Comparison of ENCODE assay signal across 30 cellular contexts in genomic region chr16:30086291-30087140, GRCh38. TPM values are rescaled to one million over a fixed set of nuclear protein-coding genes. Genes with fewer than 3 reads are reported as not detected.
DNase-seq lines count a peak whose midpoint lies in the region; ATAC-seq, FAIRE-seq and TF ChIP-seq lines count a peak whose summit lies in the region.
"Had no signal": no experiment of that assay in that cellular context is flagged by ENCODE, and none has a peak within 500 bp of the region (broad histone marks: within the 10 kb centered on the region; RNA-seq: fewer than 3 reads in every experiment).

No MANE protein-coding gene starts in this region.

- CTCF ChIA-PET in activated CD4-positive, alpha-beta T cell treated with anti-CD3 and anti-CD28 coated beads, Interleukin-2, amount 10 ng/mL, durations not matched to agents 7 days and 5 days (lab: Charles Lee): no interaction called here
- CTCF ChIA-PET in GM12878 (lab: Yijun Ruan, JAX): no interaction called here

- intact Hi-C loops in GM12878 (cut with micrococcal nuclease; ENCODE audit: unreplicated experiment): no loop called here

- H3K27ac ChIP-seq in GM12878 (ENCODE audit: control insufficient read depth, insufficient read depth): no peak overlapping the region
- no peak overlapping the region for H3K27ac ChIP-seq in osteoblast (ENCODE audit: low read depth, low read length)
- H3K27ac ChIP-seq: testis, WERI-Rb-1 had no signal

- 64% methylated on average over 26 of the region's 27 CpGs for WGBS in GM12878 (ENCODE audit: insufficient coverage, insufficient replicate concordance, low lambda C conversion rate, missing lambda C conversion rate)

- H3K9me3 ChIP-seq in GM12878 (replicated peaks; ENCODE audit: control insufficient read depth, insufficient read depth, low read length): no peaks in the 10 kb centered on the region
- no peaks in the 10 kb centered on the region for H3K9me3 ChIP-seq in osteoblast (ENCODE audit: low read depth, low read length)
- H3K9me3 ChIP-seq: heart left ventricle, psoas muscle, testis had no signal

- H3K9ac ChIP-seq in GM12878 (ENCODE audit: control insufficient read depth, insufficient read depth, low read length): no peak overlapping the region

- H3K4me1 Mint-ChIP-seq in activated CD4-positive, alpha-beta T cell treated with anti-CD3 and anti-CD28 coated beads, Interleukin-2, amount 10 ng/mL, durations not matched to agents 7 days and 5 days: peaks cover 31% of the 10 kb centered on the region

- RAD21 ChIA-PET in GM12878 (lab: Charles Lee; ENCODE audit: unreplicated experiment): no interaction called here

- H3K4me3 Mint-ChIP-seq in activated CD4-positive, alpha-beta T cell treated with anti-CD3 and anti-CD28 coated beads, Interleukin-2, amount 10 ng/mL, durations not matched to agents 7 days and 5 days: no peak overlapping the region
- H3K4me3 Mint-ChIP-seq: activated naive CD4-positive, alpha-beta T cell treated with anti-CD3 and anti-CD28 coated beads for 36 hours; brain; CD4-positive, CD25-positive, alpha-beta regulatory T cell; HFFc6; naive thymus-derived CD8-positive, alpha-beta T cell had no signal

- TF ChIP-seq POLR2A in GM19193 (IDR thresholded peaks at IDR 0.05; ENCODE audit: extremely low read depth, insufficient read depth, insufficient read length) (peak; percentile 13), GM12878 (IDR thresholded peaks at IDR 0.05; ENCODE audit: low read depth, low read length) (no peak; the same call in 1 of the 2 replicates)

- H3K79me2 ChIP-seq in GM12878 (ENCODE audit: control insufficient read depth, insufficient read depth, low read length) (no peaks in the 10 kb centered on the region), osteoblast (ENCODE audit: insufficient read depth, low read length) (peaks cover 12% of the 10 kb centered on the region)

- FAIRE-seq in GM12878 (lab: Jason Lieb, UNC) (no peak), GM19239 (lab: Jason Lieb, UNC) (no peak)
- FAIRE-seq: keratinocyte, urothelium cell line had no signal

- H2AFZ ChIP-seq in GM12878 (ENCODE audit: control insufficient read depth, low read depth, low read length) (no peak overlapping the region), osteoblast (ENCODE audit: low read length) (no peak overlapping the region)

- H3K36me3 ChIP-seq in GM12878 (ENCODE audit: control insufficient read depth in 2 of 2, insufficient read depth in 2 of 2, low read length in 1 of 2) (peaks cover 18 to 27% of the 10 kb centered on the region in 2 experiments; a peak in 3 of 4 replicates), osteoblast (ENCODE audit: insufficient read depth, low read length) (peaks cover 38% of the 10 kb centered on the region)

- no peaks in the 10 kb centered on the region for H3K9me3 Mint-ChIP-seq in activated CD4-positive, alpha-beta T cell treated with anti-CD3 and anti-CD28 coated beads, Interleukin-2, amount 10 ng/mL, durations not matched to agents 7 days and 5 days
- H3K9me3 Mint-ChIP-seq: activated naive CD4-positive, alpha-beta T cell treated with anti-CD3 and anti-CD28 coated beads for 36 hours; HFFc6; naive thymus-derived CD8-positive, alpha-beta T cell had no signal

- in situ Hi-C loops in GM12878 (cut with MboI) (loop anchor here (25.0 kb wide), 1 partner anchor 1801 kb away; no protein-coding TSS in a partner anchor), ACHN (cut with HindIII; ENCODE audit: low pct_ligation_motif_present, low pct_unique_long_range_greater_than_20kb, low sequenced_read_pairs) (no loop called here)

- no peak for TF ChIP-seq RAD21 in GM12878 (IDR thresholded peaks at IDR 0.05; ENCODE audit: insufficient read depth, low read depth, low read length)

- no peak overlapping the region for H3K4me2 ChIP-seq in GM12878 (ENCODE audit: control insufficient read depth, insufficient read depth)
- no peak overlapping the region for H3K4me2 ChIP-seq in osteoblast (ENCODE audit: insufficient read depth, low read length)

- no peak overlapping the region for H3K4me3 ChIP-seq in GM12878
- H3K4me3 ChIP-seq in osteoblast (ENCODE audit: insufficient read depth, low read length): no peak overlapping the region
- H3K4me3 ChIP-seq: dorsolateral prefrontal cortex, heart left ventricle, psoas muscle, testis had no signal

- SMC1A ChIA-PET in GM12878 (lab: Charles Lee; ENCODE audit: uncharacterized antibody, unreplicated experiment): no interaction called here

- no peak for DNase-seq in activated CD4-positive, alpha-beta T cell treated with anti-CD3 and anti-CD28 coated beads, Interleukin-2, amount 10 ng/mL, durations not matched to agents 7 days and 5 days
- DNase-seq in activated CD4-positive, alpha-beta T cell treated with anti-CD3 and anti-CD28 coated beads, Interleukin-2, amount 50 U/mL, for 1 hour: no peak
- DNase-seq in GM12878 (ENCODE audit: low read depth, low spot score): no peak
- DNase-seq in osteoblast (ENCODE audit: insufficient read length, low spot score, missing footprints): peak; percentile 66
- DNase-seq in GM19239 (ENCODE audit: insufficient read length, low spot score): no peak
- DNase-seq in SIG-M5 (lab: John Stamatoyannopoulos, UW): no peak
- no peak for DNase-seq in ACHN
- DNase-seq: activated CD4-positive, alpha-beta T cell treated with anti-CD3 and anti-CD28 coated beads for 4 hours; activated naive CD4-positive, alpha-beta T cell treated with anti-CD3 and anti-CD28 coated beads for 36 hours; activated T-cell treated with anti-CD3 and anti-CD28 coated beads, Interleukin-2, amount 50 U/mL, for 48 hours; CD4-positive, CD25-positive, alpha-beta regulatory T cell; dorsolateral prefrontal cortex; EL; foreskin melanocyte; HFFc6; naive thymus-derived CD8-positive, alpha-beta T cell; NCI-H1092 treated with DMSO at 0.1 percent for 48 hours; NCI-H1930; NCI-H2171 treated with DMSO at 0.1 percent for 48 hours; NCI-H510A; occipital lobe; psoas muscle; stimulated activated naive CD4-positive, alpha-beta T cell treated with Interleukin-2 at 50 U/mL for 16 hours; testis; WERI-Rb-1 had no signal

- TF ChIP-seq CTCF in GM12878 (IDR thresholded peaks at IDR 0.05 in 2 of 3, conservative IDR thresholded peaks at IDR 0.05 in 1 of 3; ENCODE audit: control insufficient read depth in 2 of 3, extremely low read depth in 1 of 3, insufficient read depth in 1 of 3, low read depth in 3 of 3, low read length in 3 of 3): no peak
- TF ChIP-seq CTCF in osteoblast (IDR thresholded peaks at IDR 0.05; ENCODE audit: extremely low read depth, low read depth, low read length): no peak

- TF ChIP-seq EP300 in GM12878 (IDR thresholded peaks at IDR 0.05; ENCODE audit: borderline replicate concordance in 1 of 2, control insufficient read depth in 1 of 2, low read depth in 2 of 2, low read length in 2 of 2): no peak

- H3K27me3 Mint-ChIP-seq in activated CD4-positive, alpha-beta T cell treated with anti-CD3 and anti-CD28 coated beads, Interleukin-2, amount 10 ng/mL, durations not matched to agents 7 days and 5 days: no peaks in the 10 kb centered on the region
- H3K27me3 Mint-ChIP-seq: CD4-positive, CD25-positive, alpha-beta regulatory T cell; naive thymus-derived CD8-positive, alpha-beta T cell had no signal

- H3K27ac Mint-ChIP-seq in activated CD4-positive, alpha-beta T cell treated with anti-CD3 and anti-CD28 coated beads, Interleukin-2, amount 10 ng/mL, durations not matched to agents 7 days and 5 days: peak overlapping the region; percentile 74
- H3K27ac Mint-ChIP-seq: activated naive CD4-positive, alpha-beta T cell treated with anti-CD3 and anti-CD28 coated beads for 36 hours; brain had no signal

- peaks cover 33% of the 10 kb centered on the region for H3K36me3 Mint-ChIP-seq in activated CD4-positive, alpha-beta T cell treated with anti-CD3 and anti-CD28 coated beads, Interleukin-2, amount 10 ng/mL, durations not matched to agents 7 days and 5 days (ENCODE audit: low read depth)

- no peaks in the 10 kb centered on the region for H4K20me1 ChIP-seq in GM12878 (ENCODE audit: control insufficient read depth, insufficient read depth)
- no peaks in the 10 kb centered on the region for H4K20me1 ChIP-seq in osteoblast (ENCODE audit: insufficient read depth, low read length)

- ATAC-seq in GM12878: no peak
- ATAC-seq: heart left ventricle; naive thymus-derived CD8-positive, alpha-beta T cell had no signal

- no TSS peak for BruUV-seq in GM12878 (replicated peaks; lab: Mats Ljungman, UMichigan)

- no peaks in the 10 kb centered on the region for H3K27me3 ChIP-seq in GM12878 (replicated peaks in 1 of 2; ENCODE audit: control insufficient read depth in 2 of 2, insufficient read depth in 2 of 2, low read length in 1 of 2)
- no peaks in the 10 kb centered on the region for H3K27me3 ChIP-seq in osteoblast (ENCODE audit: insufficient read depth, low read length)
- H3K27me3 ChIP-seq: dorsolateral prefrontal cortex, heart left ventricle, testis had no signal

- peaks cover 2% of the 10 kb centered on the region; the same call in 1 of the 2 replicates for H3K4me1 ChIP-seq in GM12878 (ENCODE audit: control insufficient read depth, insufficient read depth, low read length)
- peaks cover 7% of the 10 kb centered on the region for H3K4me1 ChIP-seq in osteoblast (ENCODE audit: insufficient read depth, low read length)

- POLR2A ChIA-PET in activated CD4-positive, alpha-beta T cell treated with anti-CD3 and anti-CD28 coated beads, Interleukin-2, amount 10 ng/mL, durations not matched to agents 7 days and 5 days (lab: Charles Lee): no interaction called here
- POLR2A ChIA-PET in GM12878 (lab: Charles Lee): interaction anchor here (0.8 kb wide), 1 partner anchor 20 kb away, joined by 5 read pairs; the partner anchor contains the start of gene ALDOA

RNA-seq across cellular contexts. Expression of gene TBX6, which starts 5.2 kb away (rescaled TPM):
- total RNA-seq in activated CD4-positive, alpha-beta T cell treated with anti-CD3 and anti-CD28 coated beads, Interleukin-2, amount 10 ng/mL, durations not matched to agents 7 days and 5 days: 1 to 10 TPM; 1.2 to 1.7 TPM
- total RNA-seq in GM12878 (2013; cell fraction: nucleolus; rRNA removed): 3.5 and 5.1 TPM in 2 replicates
- total RNA-seq in GM12878 (2014; rRNA removed) (0.40 and 0.44 TPM in 2 replicates), GM12878 (2014; rRNA removed; fragmentation: Illumina TruSeq; extraction: Trizol) (0.09 and 0.18 TPM in 2 replicates), GM12878 (2021) (0.54 and 1.0 TPM in 2 replicates), osteoblast (0.29 and 0.36 TPM in 2 replicates)
- polyA plus RNA-seq in GM12878 (2011; ENCODE audit: low read depth): 0.35 TPM
- polyA plus RNA-seq in GM12878 (2011; rRNA removed) (0.19 and 0.39 TPM in 2 replicates), GM12878 (2014; fragmentation: Illumina TruSeq; extraction: Trizol) (0.24 TPM in 1 of 2 replicates, not detected in the other), GM12878 (2014; fragmentation: Nextera tagmentation; extraction: Ambion mirVana) (not detected), GM12878 (2014; rRNA removed) (0.20 and 0.90 TPM in 2 replicates), GM12878 (2016; fragmentation: Nextera tagmentation; extraction: Ambion mirVana) (under 1 TPM; 0.08 to 0.15 TPM)
- polyA plus RNA-seq in GM12878 (2011; cell fraction: cytosol; rRNA removed): 0.49 and 0.57 TPM in 2 replicates
- 2.5 and 2.6 TPM in 2 replicates for polyA plus RNA-seq in GM12878 (2011; cell fraction: nucleus; rRNA removed)
- 1.3 and 1.7 TPM in 2 replicates for polyA plus RNA-seq in GM12878 (2012)
- 1.1 TPM in 1 of 2 replicates, not detected in the other for polyA minus RNA-seq in GM12878 (2011; rRNA and poly(A)+ RNA removed)
- polyA minus RNA-seq in GM12878 (2011; cell fraction: cytosol; rRNA and poly(A)+ RNA removed): not detected in 2 replicates
- polyA minus RNA-seq in GM12878 (2011; cell fraction: nucleus; rRNA and poly(A)+ RNA removed): 1.3 and 1.8 TPM in 2 replicates

RNA-seq across cellular contexts. Expression of gene YPEL3, which starts 9.5 kb away (rescaled TPM):
- total RNA-seq in activated CD4-positive, alpha-beta T cell treated with anti-CD3 and anti-CD28 coated beads, Interleukin-2, amount 10 ng/mL, durations not matched to agents 7 days and 5 days: 10 to 100 TPM; 50.7 to 55.4 TPM
- total RNA-seq in GM12878 (2013; cell fraction: nucleolus; rRNA removed): 16.5 and 18.6 TPM in 2 replicates
- total RNA-seq in GM12878 (2014; rRNA removed): 7.5 and 11.5 TPM in 2 replicates
- total RNA-seq in GM12878 (2014; rRNA removed; fragmentation: Illumina TruSeq; extraction: Trizol): 5.1 and 5.3 TPM in 2 replicates
- total RNA-seq in GM12878 (2021): 13.3 and 13.8 TPM in 2 replicates
- polyA plus RNA-seq in GM12878 (2011; ENCODE audit: low read depth): 17.1 TPM
- 7.3 and 12.7 TPM in 2 replicates for polyA plus RNA-seq in GM12878 (2011; rRNA removed)
- 23.5 and 24.7 TPM in 2 replicates for polyA plus RNA-seq in GM12878 (2011; cell fraction: cytosol; rRNA removed)
- 30.2 and 30.8 TPM in 2 replicates for polyA plus RNA-seq in GM12878 (2011; cell fraction: nucleus; rRNA removed)
- 59.4 and 63.5 TPM in 2 replicates for polyA plus RNA-seq in GM12878 (2012)
- polyA plus RNA-seq in GM12878 (2014; fragmentation: Illumina TruSeq; extraction: Trizol): 1.6 and 6.2 TPM in 2 replicates
- 1 to 10 TPM; 1.3 to 3.1 TPM for polyA plus RNA-seq in GM12878 (2014; fragmentation: Nextera tagmentation; extraction: Ambion mirVana)
- 18.0 and 25.0 TPM in 2 replicates for polyA plus RNA-seq in GM12878 (2014; rRNA removed)
- 10 to 100 TPM; 19.1 to 22.0 TPM for polyA plus RNA-seq in GM12878 (2016; fragmentation: Nextera tagmentation; extraction: Ambion mirVana)
- polyA minus RNA-seq in GM12878 (2011; rRNA and poly(A)+ RNA removed): 5.0 and 8.5 TPM in 2 replicates
- polyA minus RNA-seq in GM12878 (2011; cell fraction: cytosol; rRNA and poly(A)+ RNA removed): 4.7 and 4.9 TPM in 2 replicates
- polyA minus RNA-seq in GM12878 (2011; cell fraction: nucleus; rRNA and poly(A)+ RNA removed): 6.9 and 12.4 TPM in 2 replicates
- total RNA-seq in osteoblast: 28.2 and 31.2 TPM in 2 replicates

RNA-seq across cellular contexts. Expression of gene PPP4C, which starts 10.7 kb away (rescaled TPM):
- total RNA-seq in activated CD4-positive, alpha-beta T cell treated with anti-CD3 and anti-CD28 coated beads, Interleukin-2, amount 10 ng/mL, durations not matched to agents 7 days and 5 days: 100 to 1,000 TPM; 129 to 136 TPM
- 25.0 and 30.4 TPM in 2 replicates for total RNA-seq in GM12878 (2013; cell fraction: nucleolus; rRNA removed)
- total RNA-seq in GM12878 (2014; rRNA removed): 93.4 and 118 TPM in 2 replicates
- total RNA-seq in GM12878 (2014; rRNA removed; fragmentation: Illumina TruSeq; extraction: Trizol): 63.9 and 75.0 TPM in 2 replicates
- total RNA-seq in GM12878 (2021): 130 and 132 TPM in 2 replicates
- polyA plus RNA-seq in GM12878 (2011; ENCODE audit: low read depth): 59.0 TPM
- polyA plus RNA-seq in GM12878 (2011; rRNA removed): 73.0 and 143 TPM in 2 replicates
- polyA plus RNA-seq in GM12878 (2011; cell fraction: cytosol; rRNA removed): 224 and 278 TPM in 2 replicates
- polyA plus RNA-seq in GM12878 (2011; cell fraction: nucleus; rRNA removed): 130 and 151 TPM in 2 replicates
- 94.4 and 102 TPM in 2 replicates for polyA plus RNA-seq in GM12878 (2012)
- polyA plus RNA-seq in GM12878 (2014; fragmentation: Illumina TruSeq; extraction: Trizol): 34.5 and 83.7 TPM in 2 replicates
- 10 to 100 TPM in 1 of 2 experiments, 1 to 10 TPM in 1; 2.7 to 18.8 TPM for polyA plus RNA-seq in GM12878 (2014; fragmentation: Nextera tagmentation; extraction: Ambion mirVana)
- polyA plus RNA-seq in GM12878 (2014; rRNA removed): 165 and 178 TPM in 2 replicates
- 100 to 1,000 TPM; 194 to 240 TPM for polyA plus RNA-seq in GM12878 (2016; fragmentation: Nextera tagmentation; extraction: Ambion mirVana)
- 341 and 402 TPM in 2 replicates for polyA minus RNA-seq in GM12878 (2011; rRNA and poly(A)+ RNA removed)
- 82.1 and 104 TPM in 2 replicates for polyA minus RNA-seq in GM12878 (2011; cell fraction: cytosol; rRNA and poly(A)+ RNA removed)
- polyA minus RNA-seq in GM12878 (2011; cell fraction: nucleus; rRNA and poly(A)+ RNA removed): 27.3 and 42.2 TPM in 2 replicates
- total RNA-seq in osteoblast: 175 and 178 TPM in 2 replicates

RNA-seq across cellular contexts. Expression of gene ALDOA, which starts 21.0 kb away (rescaled TPM):
- total RNA-seq in activated CD4-positive, alpha-beta T cell treated with anti-CD3 and anti-CD28 coated beads, Interleukin-2, amount 10 ng/mL, durations not matched to agents 7 days and 5 days: 1,000 to 10,000 TPM; 1,139 to 1,329 TPM
- total RNA-seq in GM12878 (2013; cell fraction: nucleolus; rRNA removed): 235 and 245 TPM in 2 replicates
- total RNA-seq in GM12878 (2014; rRNA removed) (1,247 and 1,393 TPM in 2 replicates), GM12878 (2014; rRNA removed; fragmentation: Illumina TruSeq; extraction: Trizol) (804 and 922 TPM in 2 replicates), GM12878 (2021) (1,355 and 1,356 TPM in 2 replicates), osteoblast (579 and 705 TPM in 2 replicates)
- polyA plus RNA-seq in GM12878 (2011; ENCODE audit: low read depth): 1,146 TPM
- polyA plus RNA-seq in GM12878 (2011; rRNA removed) (672 and 1,081 TPM in 2 replicates), GM12878 (2014; fragmentation: Illumina TruSeq; extraction: Trizol) (300 and 751 TPM in 2 replicates), GM12878 (2014; fragmentation: Nextera tagmentation; extraction: Ambion mirVana) (100 to 1,000 TPM; 218 to 335 TPM), GM12878 (2014; rRNA removed) (1,109 and 1,522 TPM in 2 replicates), GM12878 (2016; fragmentation: Nextera tagmentation; extraction: Ambion mirVana) (1,000 to 10,000 TPM; 2,119 to 2,339 TPM)
- 1,688 and 1,856 TPM in 2 replicates for polyA plus RNA-seq in GM12878 (2011; cell fraction: cytosol; rRNA removed)
- 1,192 and 1,238 TPM in 2 replicates for polyA plus RNA-seq in GM12878 (2011; cell fraction: nucleus; rRNA removed)
- 1,728 and 2,147 TPM in 2 replicates for polyA plus RNA-seq in GM12878 (2012)
- 879 and 1,597 TPM in 2 replicates for polyA minus RNA-seq in GM12878 (2011; rRNA and poly(A)+ RNA removed)
- polyA minus RNA-seq in GM12878 (2011; cell fraction: cytosol; rRNA and poly(A)+ RNA removed): 780 and 912 TPM in 2 replicates
- polyA minus RNA-seq in GM12878 (2011; cell fraction: nucleus; rRNA and poly(A)+ RNA removed): 308 and 419 TPM in 2 replicates

RNA-seq across cellular contexts. Expression of gene GDPD3, which starts 26.8 kb away (rescaled TPM):
- total RNA-seq in activated CD4-positive, alpha-beta T cell treated with anti-CD3 and anti-CD28 coated beads, Interleukin-2, amount 10 ng/mL, durations not matched to agents 7 days and 5 days: 10 to 100 TPM; 11.8 to 13.2 TPM
- total RNA-seq in GM12878 (2013; cell fraction: nucleolus; rRNA removed): 4.3 and 4.6 TPM in 2 replicates
- 0.65 and 1.9 TPM in 2 replicates for total RNA-seq in GM12878 (2014; rRNA removed)
- 0.98 and 1.1 TPM in 2 replicates for total RNA-seq in GM12878 (2014; rRNA removed; fragmentation: Illumina TruSeq; extraction: Trizol)
- total RNA-seq in GM12878 (2021): 1.9 and 3.3 TPM in 2 replicates
- polyA plus RNA-seq in GM12878 (2011; ENCODE audit: low read depth): 0.97 TPM
- polyA plus RNA-seq in GM12878 (2011; rRNA removed): 0.53 and 1.4 TPM in 2 replicates
- 0.58 and 0.65 TPM in 2 replicates for polyA plus RNA-seq in GM12878 (2011; cell fraction: cytosol; rRNA removed)
- polyA plus RNA-seq in GM12878 (2011; cell fraction: nucleus; rRNA removed): 12.1 and 13.3 TPM in 2 replicates
- polyA plus RNA-seq in GM12878 (2012): 2.4 and 3.1 TPM in 2 replicates
- polyA plus RNA-seq in GM12878 (2014; fragmentation: Illumina TruSeq; extraction: Trizol): 0.81 and 0.85 TPM in 2 replicates
- polyA plus RNA-seq in GM12878 (2014; fragmentation: Nextera tagmentation; extraction: Ambion mirVana): under 1 TPM; 0.37 to 0.95 TPM
- polyA plus RNA-seq in GM12878 (2014; rRNA removed): 2.3 and 2.7 TPM in 2 replicates
- under 1 TPM; 0.29 to 0.53 TPM for polyA plus RNA-seq in GM12878 (2016; fragmentation: Nextera tagmentation; extraction: Ambion mirVana)
- 0.22 and 0.62 TPM in 2 replicates for polyA minus RNA-seq in GM12878 (2011; rRNA and poly(A)+ RNA removed)
- polyA minus RNA-seq in GM12878 (2011; cell fraction: cytosol; rRNA and poly(A)+ RNA removed): not detected in 2 replicates
- polyA minus RNA-seq in GM12878 (2011; cell fraction: nucleus; rRNA and poly(A)+ RNA removed): 0.85 and 2.6 TPM in 2 replicates
- total RNA-seq in osteoblast: 0.36 and 0.88 TPM in 2 replicates
